ENCODE assay signal across 1 cellular context in the genomic region with DNA sequence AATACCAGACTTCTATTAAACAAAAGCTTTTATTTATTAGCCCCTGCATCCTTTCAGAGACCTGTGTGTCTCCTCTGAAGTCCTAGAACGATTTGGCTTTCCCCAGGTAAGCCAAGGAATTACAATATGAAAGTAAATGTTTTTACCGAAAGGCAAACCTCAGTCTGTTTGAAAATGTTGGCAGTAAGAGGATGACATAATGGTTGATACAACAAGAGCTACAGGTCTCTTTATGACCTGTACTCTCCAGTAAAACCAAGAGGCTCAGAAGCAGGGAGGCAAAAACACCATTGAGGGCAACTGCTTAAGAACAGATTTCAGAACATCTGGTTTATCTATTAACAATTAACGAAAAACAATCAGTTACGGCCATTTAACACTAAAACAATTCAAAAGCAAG.
TF ChIP-seq lines count a peak whose summit lies in the region.

No MANE protein-coding gene starts in this region.

TF ChIP-seq in HEK293, 187 proteins besides CTCF, POLR2A, EP300 and RAD21 (continued from another document):
- TF ChIP-seq SCRT2 (tag by site-specific recombination; IDR thresholded peaks at IDR 0.05) = peak; percentile 86
TF ChIP-seq in HEK293: peak in this region for 1.
